In genomic region chr5:108079754-108080153, GRCh38 we compare ENCODE assay signal across 16 cellular contexts.
DNase-seq lines count a peak whose midpoint lies in the region; ATAC-seq and TF ChIP-seq lines count a peak whose summit lies in the region.
"Had no signal": no experiment of that assay in that cellular context is flagged by ENCODE, and none has a peak within 500 bp of the region (broad histone marks: within the 10 kb centered on the region; RNA-seq: fewer than 3 reads in every experiment).

No MANE protein-coding gene starts in this region.

- no peaks in the 10 kb centered on the region for H3K4me1 ChIP-seq in A673 (ENCODE audit: insufficient read depth, low read length, poor library complexity, severe bottlenecking)
- H3K4me1 ChIP-seq: uterus had no signal

- BruUV-seq in A673 (replicated peaks; lab: Mats Ljungman, UMichigan), result no TSS peak

- DNase-seq in A673 (ENCODE audit: low spot score) (peak; percentile 16), EL (peak; percentile 1), MV-4-11 (lab: John Stamatoyannopoulos, UW) (peak; percentile 14), choroid plexus epithelial cell (ENCODE audit: low read depth) (peak; percentile 41), NCI-H187 treated with DMSO at 0.1 percent for 48 hours (lab: John Stamatoyannopoulos, UW) (no peak), NCI-H2227 treated with DMSO at 0.1 percent for 48 hours (lab: John Stamatoyannopoulos, UW) (no peak), GOT3 (lab: John Stamatoyannopoulos, UW) (no peak)
- DNase-seq: ACHN, Calu3, foreskin melanocyte, NCI-H187, PC-9, T-cell, uterus had no signal

- H3K27ac ChIP-seq in A673 (ENCODE audit: low read depth, low read length, poor library complexity, severe bottlenecking), result no peak overlapping the region
- H3K27ac ChIP-seq: PC-9, right atrium auricular region, uterus had no signal

- ATAC-seq in GM19324 (IDR thresholded peaks at IDR 0.05; ENCODE audit: low FRiP score, unreplicated experiment), result no peak
- ATAC-seq: T-cell had no signal

- no peaks in the 10 kb centered on the region for H3K36me3 ChIP-seq in A673 (ENCODE audit: insufficient read depth, low read length, poor library complexity, severe bottlenecking)
- H3K36me3 ChIP-seq: right atrium auricular region, uterus had no signal

- H3K4me3 ChIP-seq in A673 (ENCODE audit: low read depth, low read length, poor library complexity, severe bottlenecking), result no peak overlapping the region
- H3K4me3 ChIP-seq in choroid plexus epithelial cell (ENCODE audit: low read depth, low read length), result no peak overlapping the region
- H3K4me3 ChIP-seq: PC-9, right atrium auricular region, uterus had no signal

- H3K27me3 ChIP-seq in A673 (replicated peaks; ENCODE audit: insufficient read depth, low read depth, low read length, poor library complexity), result no peaks in the 10 kb centered on the region
- H3K27me3 ChIP-seq: right atrium auricular region, uterus had no signal

- TF ChIP-seq CTCF in A673 (conservative IDR thresholded peaks at IDR 0.05; ENCODE audit: low read depth, low read length), result no peak
- no peak for TF ChIP-seq CTCF in choroid plexus epithelial cell (conservative IDR thresholded peaks at IDR 0.05; ENCODE audit: low read depth, low read length)

- intact Hi-C loops in A673 (cut with micrococcal nuclease; ENCODE audit: unreplicated experiment), result no loop called here

- POLR2A ChIA-PET in A673 (lab: Charles Lee; ENCODE audit: low non-redundant PET), result no interaction called here

- CTCF ChIA-PET in A673 (lab: Charles Lee), result interaction anchor here (0.6 kb wide), 1 partner anchor 16 kb away, joined by 4 read pairs; no protein-coding TSS in a partner anchor

- H3K9me3 ChIP-seq in A673 (ENCODE audit: low read depth, low read length, poor library complexity, severe bottlenecking), result no peaks in the 10 kb centered on the region
- H3K9me3 ChIP-seq: right atrium auricular region had no signal

Comparison
In these comparisons a context has a peak if more than half of its experiments do, and no peak if none do; other contexts are left out.
1. DNase-seq: peak in A673 (single experiment), EL (single experiment), MV-4-11 (single experiment) and choroid plexus epithelial cell (single experiment); none in NCI-H187 treated with DMSO at 0.1 percent for 48 hours (single experiment), NCI-H2227 treated with DMSO at 0.1 percent for 48 hours (single experiment) and GOT3 (single experiment).